Comparison of ENCODE assay signal across 31 cellular contexts in the genomic region with DNA sequence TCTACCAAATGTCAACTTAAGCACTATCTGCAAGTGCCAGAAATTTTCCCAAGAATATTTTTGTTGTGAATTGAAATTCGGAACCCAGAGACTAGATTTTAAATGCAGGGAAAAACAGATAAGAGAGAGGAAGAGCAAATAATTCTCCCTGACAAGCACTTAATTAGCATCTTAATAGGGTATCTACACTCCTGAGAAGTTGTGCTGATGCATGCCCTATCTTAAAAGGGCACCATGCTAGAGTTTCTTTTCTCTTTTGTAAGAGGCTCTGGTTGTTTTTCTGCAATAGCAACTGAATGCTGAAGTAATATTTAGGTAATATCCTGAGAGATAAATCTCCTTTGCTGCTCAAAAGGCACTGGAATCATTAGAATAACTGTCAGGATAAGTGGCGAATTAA.
"Had no signal": no experiment of that assay in that cellular context is flagged by ENCODE, and none has a peak within 500 bp of the region (broad histone marks: within the 10 kb centered on the region; RNA-seq: fewer than 3 reads in every experiment).

No MANE protein-coding gene starts in this region.

- H3K4me3 ChIP-seq: ovary, psoas muscle, right lobe of liver, sigmoid colon, suprapubic skin, testis, tibial artery, transverse colon, upper lobe of right lung, vagina had no signal

- H3K79me2 ChIP-seq: parathyroid adenoma had no signal

- H3K4me3 Mint-ChIP-seq: naive thymus-derived CD8-positive, alpha-beta T cell; natural killer cell treated with Interleukin-12 subunit alpha and Interleukin-12 subunit beta and Interleukin-15 and Interleukin-18, amount 100 ng/mL, for 72 hours; nephron progenitor cell; neural crest cell; stimulated activated effector memory CD8-positive, alpha-beta T cell treated with anti-CD3 and anti-CD28 coated beads, Interleukin-12 subunit alpha, Interleukin-12 subunit beta, amount 100 ng/mL, for 72 hours; stimulated activated naive B cell treated with anti-CD40 and anti-IgM and Interleukin-4, amounts not matched to agents 10 μg/mL and 1 μg/mL and 100 μg/mL, for 72 hours; stimulated activated naive CD8-positive, alpha-beta T cell treated with anti-CD3 and anti-CD28 coated beads, Interleukin-15, amount 100 ng/mL, for 72 hours; type B pancreatic cell had no signal

- ATAC-seq: naive thymus-derived CD8-positive, alpha-beta T cell; natural killer cell treated with Interleukin-12 subunit alpha and Interleukin-12 subunit beta and Interleukin-15 and Interleukin-18, amount 100 ng/mL, for 72 hours; psoas muscle; right cardiac atrium; right lobe of liver; stimulated activated effector memory CD8-positive, alpha-beta T cell treated with anti-CD3 and anti-CD28 coated beads, Interleukin-12 subunit alpha, Interleukin-12 subunit beta, amount 100 ng/mL, for 72 hours; stimulated activated naive B cell treated with anti-CD40 and anti-IgM and Interleukin-4, amounts not matched to agents 10 μg/mL and 1 μg/mL and 100 μg/mL, for 72 hours; stimulated activated naive CD8-positive, alpha-beta T cell treated with anti-CD3 and anti-CD28 coated beads, Interleukin-15, amount 100 ng/mL, for 72 hours; stimulated activated naive CD8-positive, alpha-beta T cell treated with anti-CD3 and anti-CD28 coated beads, Interleukin-15, Interleukin-2, amounts not matched to agents 100 U/mL and 50 U/mL, for 24 hours; upper lobe of right lung had no signal

- H3K36me3 Mint-ChIP-seq: naive thymus-derived CD8-positive, alpha-beta T cell; natural killer cell treated with Interleukin-12 subunit alpha and Interleukin-12 subunit beta and Interleukin-15 and Interleukin-18, amount 100 ng/mL, for 72 hours; stimulated activated effector memory CD8-positive, alpha-beta T cell treated with anti-CD3 and anti-CD28 coated beads, Interleukin-12 subunit alpha, Interleukin-12 subunit beta, amount 100 ng/mL, for 72 hours; stimulated activated naive B cell treated with anti-CD40 and anti-IgM and Interleukin-4, amounts not matched to agents 10 μg/mL and 1 μg/mL and 100 μg/mL, for 72 hours; type B pancreatic cell had no signal

- DNase-seq: naive thymus-derived CD8-positive, alpha-beta T cell; nephron progenitor cell; nucleus accumbens; ovary; posterior cingulate gyrus; psoas muscle; right cardiac atrium; right lobe of liver; sigmoid colon; small intestine; stimulated activated CD4-positive, alpha-beta T cell treated with anti-CD3 and anti-CD28 coated beads, Interleukin-15, amount 100 ng/mL, for 24 hours; stimulated activated CD4-positive, alpha-beta T cell treated with anti-CD3 and anti-CD28 coated beads, Interleukin-2, amount 100 ng/mL, for 24 hours; stimulated activated CD4-positive, alpha-beta T cell treated with anti-CD3 and anti-CD28 coated beads, Interleukin-2, amount 100 ng/mL, for 48 hours; stimulated activated CD4-positive, alpha-beta T cell treated with anti-CD3 and anti-CD28 coated beads, Interleukin-4, amount 100 ng/mL, for 24 hours; stimulated activated naive B cell treated with anti-CD40 and anti-IgM and Interleukin-4, amounts not matched to agents 10 μg/mL and 1 μg/mL and 100 μg/mL, for 72 hours; stimulated activated naive CD8-positive, alpha-beta T cell treated with anti-CD3 and anti-CD28 coated beads, Interleukin-15, amount 100 ng/mL, for 72 hours; stimulated activated naive CD8-positive, alpha-beta T cell treated with anti-CD3 and anti-CD28 coated beads, Interleukin-15, Interleukin-2, amounts not matched to agents 100 U/mL and 50 U/mL, for 24 hours; substantia nigra; testis; tibial artery; transverse colon; upper lobe of right lung had no signal

- H3K27ac ChIP-seq: neutrophil, ovary, parathyroid adenoma, psoas muscle, right lobe of liver, sigmoid colon, suprapubic skin, testis, tibial artery, transverse colon, upper lobe of right lung, vagina had no signal

- H3K9me3 Mint-ChIP-seq: nephron progenitor cell; neural crest cell; stimulated activated naive B cell treated with anti-CD40 and anti-IgM and Interleukin-4, amounts not matched to agents 10 μg/mL and 1 μg/mL and 100 μg/mL, for 72 hours; stimulated activated naive CD8-positive, alpha-beta T cell treated with anti-CD3 and anti-CD28 coated beads, Interleukin-15, amount 100 ng/mL, for 72 hours; type B pancreatic cell had no signal

- H3K9ac ChIP-seq: parathyroid adenoma had no signal

- H2AFZ ChIP-seq: parathyroid adenoma had no signal

- H3K36me3 ChIP-seq: neutrophil, ovary, right lobe of liver, sigmoid colon, suprapubic skin, tibial artery, transverse colon, upper lobe of right lung, vagina had no signal

- H3K4me1 Mint-ChIP-seq: naive thymus-derived CD8-positive, alpha-beta T cell; nephron progenitor cell; neural crest cell; stimulated activated effector memory CD8-positive, alpha-beta T cell treated with anti-CD3 and anti-CD28 coated beads, Interleukin-12 subunit alpha, Interleukin-12 subunit beta, amount 100 ng/mL, for 72 hours; stimulated activated naive B cell treated with anti-CD40 and anti-IgM and Interleukin-4, amounts not matched to agents 10 μg/mL and 1 μg/mL and 100 μg/mL, for 72 hours; stimulated activated naive CD8-positive, alpha-beta T cell treated with anti-CD3 and anti-CD28 coated beads, Interleukin-15, amount 100 ng/mL, for 72 hours had no signal

- H3K27me3 ChIP-seq: neutrophil, ovary, right lobe of liver, sigmoid colon, suprapubic skin, testis, tibial artery, transverse colon, upper lobe of right lung, vagina had no signal

- H3K4me1 ChIP-seq: parathyroid adenoma, psoas muscle, right lobe of liver, sigmoid colon, suprapubic skin, testis, tibial artery, transverse colon, upper lobe of right lung, vagina had no signal

- H3K27ac Mint-ChIP-seq: naive thymus-derived CD8-positive, alpha-beta T cell; natural killer cell treated with Interleukin-12 subunit alpha and Interleukin-12 subunit beta and Interleukin-15 and Interleukin-18, amount 100 ng/mL, for 72 hours; nephron progenitor cell; progenitor cell of endocrine pancreas; stimulated activated effector memory CD8-positive, alpha-beta T cell treated with anti-CD3 and anti-CD28 coated beads, Interleukin-12 subunit alpha, Interleukin-12 subunit beta, amount 100 ng/mL, for 72 hours; stimulated activated naive B cell treated with anti-CD40 and anti-IgM and Interleukin-4, amounts not matched to agents 10 μg/mL and 1 μg/mL and 100 μg/mL, for 72 hours; stimulated activated naive CD8-positive, alpha-beta T cell treated with anti-CD3 and anti-CD28 coated beads, Interleukin-15, amount 100 ng/mL, for 72 hours; type B pancreatic cell had no signal

- H3K9me3 ChIP-seq: neutrophil, ovary, psoas muscle, right lobe of liver, sigmoid colon, suprapubic skin, testis, tibial artery, transverse colon, upper lobe of right lung, vagina had no signal

- H3K27me3 Mint-ChIP-seq: natural killer cell treated with Interleukin-12 subunit alpha and Interleukin-12 subunit beta and Interleukin-15 and Interleukin-18, amount 100 ng/mL, for 72 hours; stimulated activated naive CD8-positive, alpha-beta T cell treated with anti-CD3 and anti-CD28 coated beads, Interleukin-15, amount 100 ng/mL, for 72 hours; type B pancreatic cell had no signal
